In the genomic region with DNA sequence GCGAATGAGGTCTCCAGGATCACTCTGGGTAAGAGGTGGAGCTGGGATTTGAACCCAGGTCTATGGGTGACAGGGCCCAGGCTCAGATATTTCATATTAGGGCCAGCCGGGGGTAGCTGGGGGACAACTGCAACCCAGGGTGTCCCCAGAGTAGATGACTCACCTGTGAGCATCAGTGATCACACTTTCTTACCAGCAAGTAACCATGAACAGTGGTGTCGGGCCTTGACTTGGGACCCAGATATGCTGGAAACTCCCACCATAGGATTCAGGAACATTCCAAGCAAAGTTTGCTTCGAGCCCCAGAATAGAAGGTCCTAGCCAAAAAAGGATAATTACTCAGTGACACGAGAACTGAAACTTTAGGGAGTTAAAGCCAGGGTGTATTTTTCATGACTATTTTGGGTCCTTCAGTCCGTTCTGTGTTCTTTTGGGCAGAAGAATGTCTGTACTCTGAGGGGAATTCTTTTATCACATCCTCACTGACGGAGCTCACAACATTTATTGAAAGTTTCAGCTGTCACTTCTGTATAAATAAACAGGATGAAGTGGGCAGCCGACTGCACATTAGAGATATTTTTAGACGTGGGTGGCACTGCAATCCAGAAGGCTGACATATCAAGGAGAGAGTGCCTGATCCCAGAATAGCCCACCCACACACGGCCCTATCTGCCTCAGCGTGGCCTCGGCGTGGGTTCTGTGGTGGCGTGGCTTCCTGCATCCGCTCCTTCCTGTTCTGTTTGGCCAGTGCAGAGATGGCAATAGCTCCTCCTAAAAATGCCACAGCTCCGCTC, we compare ENCODE assay signal across 1 cellular context.
TF ChIP-seq lines count a peak whose summit lies in the region.

No MANE protein-coding gene starts in this region.

TF ChIP-seq in K562, 482 proteins besides CTCF, POLR2A, EP300 and RAD21 (continued from another document):
- TF ChIP-seq, protein P1, sequence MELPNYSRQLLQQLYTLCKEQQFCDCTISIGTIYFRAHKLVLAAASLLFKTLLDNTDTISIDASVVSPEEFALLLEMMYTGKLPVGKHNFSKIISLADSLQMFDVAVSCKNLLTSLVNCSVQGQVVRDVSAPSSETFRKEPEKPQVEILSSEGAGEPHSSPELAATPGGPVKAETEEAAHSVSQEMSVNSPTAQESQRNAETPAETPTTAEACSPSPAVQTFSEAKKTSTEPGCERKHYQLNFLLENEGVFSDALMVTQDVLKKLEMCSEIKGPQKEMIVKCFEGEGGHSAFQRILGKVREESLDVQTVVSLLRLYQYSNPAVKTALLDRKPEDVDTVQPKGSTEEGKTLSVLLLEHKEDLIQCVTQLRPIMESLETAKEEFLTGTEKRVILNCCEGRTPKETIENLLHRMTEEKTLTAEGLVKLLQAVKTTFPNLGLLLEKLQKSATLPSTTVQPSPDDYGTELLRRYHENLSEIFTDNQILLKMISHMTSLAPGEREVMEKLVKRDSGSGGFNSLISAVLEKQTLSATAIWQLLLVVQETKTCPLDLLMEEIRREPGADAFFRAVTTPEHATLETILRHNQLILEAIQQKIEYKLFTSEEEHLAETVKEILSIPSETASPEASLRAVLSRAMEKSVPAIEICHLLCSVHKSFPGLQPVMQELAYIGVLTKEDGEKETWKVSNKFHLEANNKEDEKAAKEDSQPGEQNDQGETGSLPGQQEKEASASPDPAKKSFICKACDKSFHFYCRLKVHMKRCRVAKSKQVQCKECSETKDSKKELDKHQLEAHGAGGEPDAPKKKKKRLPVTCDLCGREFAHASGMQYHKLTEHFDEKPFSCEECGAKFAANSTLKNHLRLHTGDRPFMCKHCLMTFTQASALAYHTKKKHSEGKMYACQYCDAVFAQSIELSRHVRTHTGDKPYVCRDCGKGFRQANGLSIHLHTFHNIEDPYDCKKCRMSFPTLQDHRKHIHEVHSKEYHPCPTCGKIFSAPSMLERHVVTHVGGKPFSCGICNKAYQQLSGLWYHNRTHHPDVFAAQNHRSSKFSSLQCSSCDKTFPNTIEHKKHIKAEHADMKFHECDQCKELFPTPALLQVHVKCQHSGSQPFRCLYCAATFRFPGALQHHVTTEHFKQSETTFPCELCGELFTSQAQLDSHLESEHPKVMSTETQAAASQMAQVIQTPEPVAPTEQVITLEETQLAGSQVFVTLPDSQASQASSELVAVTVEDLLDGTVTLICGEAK (IDR thresholded peaks at IDR 0.05) = no peak
- TF ChIP-seq, protein P1 (CRISPR knock-in tag; IDR thresholded peaks at IDR 0.05) = no peak
- TF ChIP-seq NCOR1 (IDR thresholded peaks at IDR 0.05) (0 out of 2 replicates have a peak, but pooled peaks have one; percentile 11), SUPT5H (IDR thresholded peaks at IDR 0.05) (no peak), CBFA2T2 (conservative IDR thresholded peaks at IDR 0.05) (peak; percentile 53; the same call in 1 of the 2 replicates), TCF3 (CRISPR knock-in tag; IDR thresholded peaks at IDR 0.05) (peak; percentile 30; the same call in 1 of the 2 replicates), CBFA2T3 (IDR thresholded peaks at IDR 0.05) (peak; percentile 76), EGR1 (conservative IDR thresholded peaks at IDR 0.05) (peak; percentile 96), CREM (IDR thresholded peaks at IDR 0.05; ENCODE audit: low read depth) (peak; percentile 21; the same call in 1 of the 2 replicates)
- TF ChIP-seq, protein P2, sequence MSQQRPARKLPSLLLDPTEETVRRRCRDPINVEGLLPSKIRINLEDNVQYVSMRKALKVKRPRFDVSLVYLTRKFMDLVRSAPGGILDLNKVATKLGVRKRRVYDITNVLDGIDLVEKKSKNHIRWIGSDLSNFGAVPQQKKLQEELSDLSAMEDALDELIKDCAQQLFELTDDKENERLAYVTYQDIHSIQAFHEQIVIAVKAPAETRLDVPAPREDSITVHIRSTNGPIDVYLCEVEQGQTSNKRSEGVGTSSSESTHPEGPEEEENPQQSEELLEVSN (IDR thresholded peaks at IDR 0.05; ENCODE audit: borderline replicate concordance in 1 of 2, extremely low read depth in 1 of 2, insufficient read depth in 1 of 2, insufficient read length in 1 of 2, low read depth in 1 of 2, low read length in 1 of 2, poor library complexity in 1 of 2, severe bottlenecking in 1 of 2) = no peak
